In the genomic region with DNA sequence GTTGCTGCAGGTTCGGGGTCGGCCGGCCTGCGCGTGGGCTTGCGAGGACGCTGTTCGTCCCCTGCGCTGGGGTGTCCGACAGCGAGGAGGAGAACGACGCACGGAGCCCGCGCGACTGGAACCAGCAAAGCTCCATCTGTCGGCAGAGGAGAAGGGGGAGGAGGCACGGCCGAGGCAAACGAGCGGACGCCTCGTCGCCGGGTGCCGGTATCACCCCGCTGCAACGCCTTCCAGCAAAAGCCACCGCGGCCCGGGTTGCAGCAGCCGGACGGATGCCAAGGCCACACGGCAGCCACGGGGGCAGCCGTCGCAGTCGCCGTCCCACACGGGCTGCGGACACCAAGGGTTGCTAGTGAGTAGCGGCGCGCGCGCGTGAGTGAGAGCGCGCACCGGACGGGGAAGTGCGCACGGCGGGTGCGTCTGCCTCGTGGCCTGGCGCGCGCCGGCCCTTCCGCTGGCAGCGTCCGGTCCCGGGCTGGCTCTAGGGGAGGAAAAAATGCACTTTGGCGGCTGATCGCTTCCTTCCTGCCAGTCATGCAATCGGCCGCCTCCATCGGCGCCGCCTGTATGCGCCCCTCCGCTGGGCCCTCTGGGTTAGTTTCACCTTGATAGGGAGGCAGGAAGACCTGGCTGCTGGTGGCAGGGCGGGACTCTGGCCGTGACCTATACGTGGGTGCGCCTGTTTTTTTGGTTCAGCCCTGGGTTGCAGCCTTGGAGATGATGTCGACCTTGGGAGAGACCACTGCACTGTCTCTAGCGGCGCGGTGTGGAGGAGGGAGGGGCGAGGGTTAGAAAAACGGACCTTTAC, we compare ENCODE assay signal across 8 cellular contexts. TPM values are rescaled to one million over a fixed set of nuclear protein-coding genes. Genes with fewer than 3 reads are reported as not detected.
DNase-seq lines count a peak whose midpoint lies in the region; ATAC-seq and TF ChIP-seq lines count a peak whose summit lies in the region.

No MANE protein-coding gene starts in this region.

- TF ChIP-seq CTCF in A673 (conservative IDR thresholded peaks at IDR 0.05; ENCODE audit: low read depth, low read length) (peak; percentile 46), chondrocyte (IDR thresholded peaks at IDR 0.05) (peak; percentile 67)

- H3K27ac ChIP-seq in A673 (ENCODE audit: low read depth, low read length, poor library complexity, severe bottlenecking) (peak overlapping the region; percentile 92), layer of hippocampus (ENCODE audit: low read depth, low read length) (peak overlapping the region; percentile 86)

- BruUV-seq in A673 (replicated peaks; lab: Mats Ljungman, UMichigan): no TSS peak

- H3K4me1 ChIP-seq in A673 (ENCODE audit: insufficient read depth, low read length, poor library complexity, severe bottlenecking): peaks cover 61% of the 10 kb centered on the region

- H3K9me3 Mint-ChIP-seq in chondrocyte (ENCODE audit: low read depth): no peaks in the 10 kb centered on the region

- intact Hi-C loops in A673 (cut with micrococcal nuclease; ENCODE audit: unreplicated experiment): loop anchor here (2.0 to 5.0 kb wide), 3 partner anchors 43 to 207 kb away; no protein-coding TSS in a partner anchor

- no peaks in the 10 kb centered on the region for H3K27me3 ChIP-seq in A673 (replicated peaks; ENCODE audit: insufficient read depth, low read depth, low read length, poor library complexity)
- no peaks in the 10 kb centered on the region for H3K27me3 ChIP-seq in layer of hippocampus (ENCODE audit: control insufficient read depth, insufficient read depth, low read length)

- H3K36me3 ChIP-seq in A673 (ENCODE audit: insufficient read depth, low read length, poor library complexity, severe bottlenecking): no peaks in the 10 kb centered on the region

- peak overlapping the region; percentile 90 for H3K4me3 ChIP-seq in A673 (ENCODE audit: low read depth, low read length, poor library complexity, severe bottlenecking)

- CTCF ChIA-PET in A673 (lab: Charles Lee): interaction anchor here (1.9 kb wide), 1 partner anchor 53 kb away, joined by 7 read pairs; no protein-coding TSS in a partner anchor

- peak overlapping the region; percentile 72 for H3K27ac Mint-ChIP-seq in chondrocyte (ENCODE audit: unreplicated experiment)

- POLR2A ChIA-PET in A673 (lab: Charles Lee; ENCODE audit: low non-redundant PET): interaction anchor here (0.7 kb wide), 1 partner anchor 12 kb away, joined by 4 read pairs; no protein-coding TSS in a partner anchor

- peak; percentile 80 for TF ChIP-seq POLR2A in GM18505 (IDR thresholded peaks at IDR 0.05; ENCODE audit: borderline replicate concordance, extremely low read depth, insufficient read depth, insufficient read length)

- DNase-seq in A673 (ENCODE audit: low spot score) (peak; percentile 84), NCI-H2227 (lab: John Stamatoyannopoulos, UW; ENCODE audit: unreplicated experiment) (peak; percentile 81), chondrocyte (ENCODE audit: low spot score) (peak; percentile 88)
- DNase-seq in activated CD4-positive, alpha-beta T cell treated with anti-CD3 and anti-CD28 coated beads for 1 hour: peak; percentile 48
- peak; percentile 30 to 61 (median 44) for DNase-seq in stimulated activated CD4-positive, alpha-beta T cell treated with anti-CD3 and anti-CD28 coated beads, Interleukin-1b, Interleukin-23, amount 100 ng/mL, for 24 hours (ENCODE audit: low read depth in 4 of 4, low spot score in 1 of 4)

- no peaks in the 10 kb centered on the region for H3K9me3 ChIP-seq in A673 (ENCODE audit: low read depth, low read length, poor library complexity, severe bottlenecking)

- H3K27me3 Mint-ChIP-seq in chondrocyte (ENCODE audit: low read depth): peaks cover 7% of the 10 kb centered on the region

- H3K4me3 Mint-ChIP-seq in chondrocyte (ENCODE audit: unreplicated experiment): peak overlapping the region; percentile 90

- H3K4me1 Mint-ChIP-seq in chondrocyte (ENCODE audit: low read depth): peaks cover 33% of the 10 kb centered on the region

- ATAC-seq in GM18505 (IDR thresholded peaks at IDR 0.05; ENCODE audit: unreplicated experiment): peak; percentile 70
- peak; percentile 64 for ATAC-seq in HG02943 (IDR thresholded peaks at IDR 0.05; ENCODE audit: low read depth, unreplicated experiment)

- no peaks in the 10 kb centered on the region for H3K36me3 Mint-ChIP-seq in chondrocyte (ENCODE audit: low read depth)

RNA-seq across cellular contexts. Expression of a gene that starts 0.4 kb away (rescaled TPM):
- total RNA-seq in A673 (2021) (61.2 and 71.8 TPM in 2 replicates), chondrocyte (1.6 to 2.7 TPM (median 2.1 TPM) in 3 replicates)

RNA-seq across cellular contexts. Expression of a gene that starts 28.8 kb away (rescaled TPM):
- total RNA-seq in A673 (2021): 0.52 TPM in 1 of 2 replicates, not detected in the other
- total RNA-seq in chondrocyte: not detected in 3 replicates

Comparison
In these comparisons a context has a peak if more than half of its experiments do, and no peak if none do; other contexts are left out.
1. Peak in every context shown above with its lines: DNase-seq, ATAC-seq, H3K4me3 ChIP-seq and H3K27ac ChIP-seq.
2. RNA of a gene that starts 0.4 kb away (total RNA-seq): 61.2 to 71.8 TPM in A673; 1.6 to 2.7 TPM in chondrocyte; every median in the first group is over 10 times any median in the second.